ENCODE assay signal across 10 cellular contexts in the genomic region with DNA sequence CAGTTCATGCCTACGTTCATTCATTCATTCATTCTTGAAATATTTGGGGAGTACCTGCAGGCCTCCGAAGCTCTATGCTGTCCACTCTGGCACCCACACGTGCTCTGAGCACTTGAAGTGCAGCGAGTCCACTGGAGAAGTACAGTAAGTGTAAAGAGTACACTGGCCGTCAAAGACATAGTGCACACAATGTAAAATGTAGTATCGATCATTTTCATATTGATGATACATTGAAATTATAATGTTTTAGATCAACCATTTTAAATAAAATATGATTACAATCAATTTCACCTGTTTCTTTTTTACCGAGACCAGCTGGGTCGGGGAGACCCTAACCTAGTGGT. TPM values are rescaled to one million over a fixed set of nuclear protein-coding genes. Genes with fewer than 3 reads are reported as not detected.
DNase-seq lines count a peak whose midpoint lies in the region; ATAC-seq and TF ChIP-seq lines count a peak whose summit lies in the region.
"Had no signal": no experiment of that assay in that cellular context is flagged by ENCODE, and none has a peak within 500 bp of the region (broad histone marks: within the 10 kb centered on the region; RNA-seq: fewer than 3 reads in every experiment).

No MANE protein-coding gene starts in this region.

- no peak overlapping the region for H4K8ac ChIP-seq in neuronal stem cell (ENCODE audit: low read depth, low read length)

- H2AK5ac ChIP-seq in neuronal stem cell (ENCODE audit: low read depth, low read length), result no peak overlapping the region

- H3K27ac ChIP-seq in CD4-positive, alpha-beta T cell (ENCODE audit: low read depth, low read length), result no peak overlapping the region
- no peak overlapping the region for H3K27ac ChIP-seq in neuronal stem cell (replicated peaks; ENCODE audit: low read length)
- no peak overlapping the region for H3K27ac ChIP-seq in CD4-positive, alpha-beta memory T cell (ENCODE audit: low read depth, low read length)
- H3K27ac ChIP-seq: lower lobe of right lung had no signal

- no peak overlapping the region for H3K27ac Mint-ChIP-seq in CD4-positive, alpha-beta T cell
- no peak overlapping the region for H3K27ac Mint-ChIP-seq in activated CD8-positive, alpha-beta T cell treated with anti-CD3 and anti-CD28 coated beads, Interleukin-2, amount 10 ng/mL, durations not matched to agents 7 days and 5 days
- peak overlapping the region in 1 of 7 donors; percentile 77 for H3K27ac Mint-ChIP-seq in CD4-positive, alpha-beta memory T cell
- H3K27ac Mint-ChIP-seq: brain had no signal

- no peak overlapping the region for H3K4me3 Mint-ChIP-seq in CD4-positive, alpha-beta T cell
- H3K4me3 Mint-ChIP-seq in activated CD8-positive, alpha-beta T cell treated with anti-CD3 and anti-CD28 coated beads, Interleukin-2, amount 10 ng/mL, durations not matched to agents 7 days and 5 days, result no peak overlapping the region
- H3K4me3 Mint-ChIP-seq in CD4-positive, alpha-beta memory T cell, result peak overlapping the region in 1 of 8 donors; percentile 14
- H3K4me3 Mint-ChIP-seq: brain had no signal

- H3K9me3 ChIP-seq in CD4-positive, alpha-beta T cell (ENCODE audit: control insufficient read depth, low read length), result no peaks in the 10 kb centered on the region
- H3K9me3 ChIP-seq in neuronal stem cell (replicated peaks in 1 of 2; ENCODE audit: control insufficient read depth in 2 of 2, insufficient read depth in 1 of 2, low read depth in 1 of 2, low read length in 2 of 2), result no peaks in the 10 kb centered on the region
- H3K9me3 ChIP-seq in CD4-positive, alpha-beta memory T cell (ENCODE audit: control insufficient read depth in 1 of 2, low read length in 2 of 2), result no peaks in the 10 kb centered on the region
- H3K9me3 ChIP-seq: lower lobe of right lung had no signal

- no CpG with 5 or more reads among the region's 8 CpGs for WGBS in neuronal stem cell (ENCODE audit: extremely low coverage in 2 of 2, insufficient read length in 2 of 2, insufficient replicate concordance in 1 of 2), 2 donors

- no peak overlapping the region for H2BK15ac ChIP-seq in neuronal stem cell (ENCODE audit: low read length)

- H3K4me1 Mint-ChIP-seq in CD4-positive, alpha-beta T cell (ENCODE audit: low read depth), result peaks cover 4% of the 10 kb centered on the region
- peaks cover 25% of the 10 kb centered on the region for H3K4me1 Mint-ChIP-seq in activated CD8-positive, alpha-beta T cell treated with anti-CD3 and anti-CD28 coated beads, Interleukin-2, amount 10 ng/mL, durations not matched to agents 7 days and 5 days (ENCODE audit: low read depth)
- H3K4me1 Mint-ChIP-seq in CD4-positive, alpha-beta memory T cell, result peaks cover 0 to 10% (median 7%) of the 10 kb centered on the region in 4 donors
- H3K4me1 Mint-ChIP-seq: brain had no signal

- peak; percentile 18 for ATAC-seq in CD4-positive, alpha-beta T cell (ENCODE audit: poor library complexity)
- ATAC-seq in HG02678 (IDR thresholded peaks at IDR 0.05; ENCODE audit: unreplicated experiment), result peak; percentile 8
- peak; percentile 34 for ATAC-seq in activated CD8-positive, alpha-beta T cell treated with anti-CD3 and anti-CD28 coated beads, Interleukin-2, amount 10 ng/mL, durations not matched to agents 7 days and 5 days

- no peaks in the 10 kb centered on the region for H3K79me1 ChIP-seq in neuronal stem cell (ENCODE audit: low read depth, low read length)

- H3K27me3 ChIP-seq in CD4-positive, alpha-beta T cell (ENCODE audit: control insufficient read depth, insufficient read depth, low read length), result no peaks in the 10 kb centered on the region
- H3K27me3 ChIP-seq in neuronal stem cell (ENCODE audit: control insufficient read depth in 3 of 3, insufficient read depth in 3 of 3, low read depth in 1 of 3, low read length in 3 of 3), result no peaks in the 10 kb centered on the region
- no peaks in the 10 kb centered on the region for H3K27me3 ChIP-seq in CD4-positive, alpha-beta memory T cell (ENCODE audit: insufficient read depth, low read length)

- CTCF ChIA-PET in CD4-positive, alpha-beta T cell (lab: Charles Lee), result interaction anchor here (0.8 to 2.3 kb wide), 8 partner anchors 37 to 73 kb away, joined by 3 to 12 read pairs (median 7); a partner anchor contains a TSS
- CTCF ChIA-PET in activated CD8-positive, alpha-beta T cell treated with anti-CD3 and anti-CD28 coated beads, Interleukin-2, amount 10 ng/mL, durations not matched to agents 7 days and 5 days (lab: Charles Lee), result interaction anchor here (0.7 to 6.5 kb wide), 12 partner anchors 9 to 213 kb away, joined by 3 to 96 read pairs (median 6); a partner anchor contains a TSS
- CTCF ChIA-PET in CD4-positive, alpha-beta memory T cell (lab: Charles Lee; ENCODE audit: partially characterized antibody), result interaction anchor here (0.7 to 9.6 kb wide), 16 partner anchors 9 to 357 kb away, joined by 3 to 160 read pairs (median 6); a partner anchor contains a TSS

- H3K4me1 ChIP-seq in neuronal stem cell (ENCODE audit: control insufficient read depth in 2 of 2, insufficient read depth in 1 of 2, low read depth in 1 of 2, low read length in 2 of 2), result peaks cover 0 to 3% of the 10 kb centered on the region in 2 donors
- H3K4me1 ChIP-seq in CD4-positive, alpha-beta memory T cell (ENCODE audit: insufficient read depth, low read length), result peaks cover 4% of the 10 kb centered on the region

- DNase-seq in CD4-positive, alpha-beta T cell, result no peak
- DNase-seq in activated CD8-positive, alpha-beta T cell treated with anti-CD3 and anti-CD28 coated beads, Interleukin-2, amount 10 ng/mL, durations not matched to agents 7 days and 5 days, result no peak
- no peak for DNase-seq in neuronal stem cell (ENCODE audit: low spot score)
- no peak for DNase-seq in CD4-positive, alpha-beta memory T cell
- no peak for DNase-seq in D341Med (ENCODE audit: low spot score)
- DNase-seq in NCI-H187 treated with DMSO at 0.1 percent for 48 hours (lab: John Stamatoyannopoulos, UW), result no peak

- H2AFZ ChIP-seq in neuronal stem cell (ENCODE audit: low read length), result peak overlapping the region; percentile 62

- H2BK120ac ChIP-seq in neuronal stem cell (ENCODE audit: low read depth, low read length), result no peak overlapping the region

- no peaks in the 10 kb centered on the region for H3K36me3 ChIP-seq in neuronal stem cell (replicated peaks in 1 of 2; ENCODE audit: control insufficient read depth in 2 of 2, insufficient read depth in 2 of 2, low read length in 2 of 2)
- H3K36me3 ChIP-seq in CD4-positive, alpha-beta memory T cell (ENCODE audit: insufficient read depth, low read length), result no peaks in the 10 kb centered on the region
- H3K36me3 ChIP-seq: lower lobe of right lung had no signal

- no peaks in the 10 kb centered on the region for H3K36me3 Mint-ChIP-seq in CD4-positive, alpha-beta T cell (ENCODE audit: low read depth)
- no peaks in the 10 kb centered on the region for H3K36me3 Mint-ChIP-seq in activated CD8-positive, alpha-beta T cell treated with anti-CD3 and anti-CD28 coated beads, Interleukin-2, amount 10 ng/mL, durations not matched to agents 7 days and 5 days (ENCODE audit: low read depth)
- no peaks in the 10 kb centered on the region for H3K36me3 Mint-ChIP-seq in CD4-positive, alpha-beta memory T cell
- H3K36me3 Mint-ChIP-seq: brain had no signal

- H2BK12ac ChIP-seq in neuronal stem cell (ENCODE audit: low read length), result no peak overlapping the region

- H3K9ac ChIP-seq in neuronal stem cell (ENCODE audit: low read depth, low read length, poor library complexity), result no peak overlapping the region

- no peak overlapping the region for H3K4me3 ChIP-seq in neuronal stem cell (ENCODE audit: low read length in 2 of 2)
- no peak overlapping the region for H3K4me3 ChIP-seq in CD4-positive, alpha-beta memory T cell (ENCODE audit: low read length in 2 of 2)
- H3K4me3 ChIP-seq: lower lobe of right lung, smooth muscle cell had no signal

- no peak overlapping the region for H3K18ac ChIP-seq in neuronal stem cell (ENCODE audit: low read length)

- H3K4me2 ChIP-seq in neuronal stem cell (ENCODE audit: insufficient read depth, low read length, poor library complexity, severe bottlenecking), result no peak overlapping the region
- H3K4me2 ChIP-seq: smooth muscle cell had no signal

- TF ChIP-seq CTCF in CD4-positive, alpha-beta T cell (IDR thresholded peaks at IDR 0.05), result peak; percentile 40

- no peak overlapping the region for H3K14ac ChIP-seq in neuronal stem cell (ENCODE audit: low read length)

- intact Hi-C loops in CD4-positive, alpha-beta T cell (cut with DNase I, micrococcal nuclease), result loop anchor here (1.0 kb wide), 5 partner anchors 65 to 335 kb away; no protein-coding TSS in a partner anchor
- intact Hi-C loops in CD4-positive, alpha-beta memory T cell (cut with micrococcal nuclease), result loop anchor here (1.0 kb wide), 4 partner anchors 37 to 334 kb away; a partner anchor contains a TSS

- no peak overlapping the region for H3K4ac ChIP-seq in neuronal stem cell (ENCODE audit: low read length)

- no peaks in the 10 kb centered on the region for H3K9me3 Mint-ChIP-seq in CD4-positive, alpha-beta T cell
- no peaks in the 10 kb centered on the region for H3K9me3 Mint-ChIP-seq in activated CD8-positive, alpha-beta T cell treated with anti-CD3 and anti-CD28 coated beads, Interleukin-2, amount 10 ng/mL, durations not matched to agents 7 days and 5 days (ENCODE audit: insufficient read depth)
- H3K9me3 Mint-ChIP-seq in CD4-positive, alpha-beta memory T cell, result no peaks in the 10 kb centered on the region

- H2BK5ac ChIP-seq in neuronal stem cell (ENCODE audit: low read length), result no peak overlapping the region

- no peak overlapping the region for H3K23ac ChIP-seq in neuronal stem cell (ENCODE audit: low read depth, low read length, poor library complexity)

- POLR2A ChIA-PET in CD4-positive, alpha-beta T cell (lab: Charles Lee), result interaction anchor here (1.0 to 1.8 kb wide), 2 partner anchors 37 to 214 kb away, joined by 4 to 5 read pairs; a partner anchor contains a TSS
- POLR2A ChIA-PET in activated CD8-positive, alpha-beta T cell treated with anti-CD3 and anti-CD28 coated beads, Interleukin-2, amount 10 ng/mL, durations not matched to agents 7 days and 5 days (lab: Charles Lee), result interaction anchor here (0.6 to 3.9 kb wide), 2 partner anchors 37 to 340 kb away, joined by 3 to 25 read pairs; a partner anchor contains a TSS
- POLR2A ChIA-PET in CD4-positive, alpha-beta memory T cell (lab: Charles Lee; ENCODE audit: partially characterized antibody), result interaction anchor here (1.0 kb wide), 1 partner anchor 74 kb away, joined by 3 read pairs; no protein-coding TSS in a partner anchor

- no peak overlapping the region for H4K91ac ChIP-seq in neuronal stem cell (ENCODE audit: low read depth, low read length, poor library complexity)

- peaks cover 3% of the 10 kb centered on the region for H3K27me3 Mint-ChIP-seq in CD4-positive, alpha-beta T cell
- peaks cover 9% of the 10 kb centered on the region for H3K27me3 Mint-ChIP-seq in activated CD8-positive, alpha-beta T cell treated with anti-CD3 and anti-CD28 coated beads, Interleukin-2, amount 10 ng/mL, durations not matched to agents 7 days and 5 days (ENCODE audit: low read depth)
- H3K27me3 Mint-ChIP-seq in CD4-positive, alpha-beta memory T cell, result peaks cover 0 to 2% of the 10 kb centered on the region in 2 donors

RNA-seq across cellular contexts. Expression of a gene that starts 37.0 kb away (rescaled TPM):
- 10 to 100 TPM; 17.0 to 17.4 TPM for total RNA-seq in CD4-positive, alpha-beta T cell
- 10 to 100 TPM; 26.8 to 28.0 TPM for total RNA-seq in activated CD8-positive, alpha-beta T cell treated with anti-CD3 and anti-CD28 coated beads, Interleukin-2, amount 10 ng/mL, durations not matched to agents 7 days and 5 days
- polyA plus RNA-seq in neuronal stem cell (2013, experiment 1 of 2), result 12.2 TPM
- 12.7 TPM for polyA plus RNA-seq in neuronal stem cell (2013, experiment 2 of 2)
- 10 to 100 TPM; 26.6 to 27.4 TPM for total RNA-seq in CD4-positive, alpha-beta memory T cell
- 1 to 10 TPM; 1.1 to 2.2 TPM for polyA plus RNA-seq in CD4-positive, alpha-beta memory T cell

RNA-seq across cellular contexts. Expression of a gene that starts 56.5 kb away (rescaled TPM):
- 100 to 1,000 TPM; 155 to 157 TPM for total RNA-seq in CD4-positive, alpha-beta T cell
- 100 to 1,000 TPM; 435 to 453 TPM for total RNA-seq in activated CD8-positive, alpha-beta T cell treated with anti-CD3 and anti-CD28 coated beads, Interleukin-2, amount 10 ng/mL, durations not matched to agents 7 days and 5 days
- polyA plus RNA-seq in neuronal stem cell (2013, experiment 1 of 2), result 0.03 TPM
- 0.06 TPM for polyA plus RNA-seq in neuronal stem cell (2013, experiment 2 of 2)
- total RNA-seq in CD4-positive, alpha-beta memory T cell, result 10 to 100 TPM; 92.9 to 94.2 TPM
- 100 to 1,000 TPM; 143 to 168 TPM for polyA plus RNA-seq in CD4-positive, alpha-beta memory T cell
- polyA plus RNA-seq: smooth muscle cell had no signal
